In genomic region chr11:10317281-10317755, GRCh38 we compare ENCODE assay signal across 12 cellular contexts. TPM values are rescaled to one million over a fixed set of nuclear protein-coding genes. Genes with fewer than 3 reads are reported as not detected.
A peak's percentile ranks its signal among the peaks of the same experiment; 100 is the strongest.
DNase-seq lines count a peak whose midpoint lies in the region; ATAC-seq and TF ChIP-seq lines count a peak whose summit lies in the region.
"Had no signal": no experiment of that assay in that cellular context is flagged by ENCODE, and none has a peak within 500 bp of the region (broad histone marks: within the 10 kb centered on the region; RNA-seq: fewer than 3 reads in every experiment).

No MANE protein-coding gene starts in this region.

- H3K4me2 ChIP-seq in GM23248 (ENCODE audit: unreplicated experiment): no peak overlapping the region

- H3K36me3 Mint-ChIP-seq in T-cell (no peaks in the 10 kb centered on the region), Calu3 (ENCODE audit: insufficient read depth, unreplicated experiment) (no peaks in the 10 kb centered on the region)
- H3K36me3 Mint-ChIP-seq: natural killer cell treated with Interleukin-12 subunit alpha and Interleukin-12 subunit beta and Interleukin-15 and Interleukin-18, amount 100 ng/mL, for 72 hours had no signal

- ATAC-seq in T-cell (replicated peaks in 1 of 4) (no peak), lower lobe of right lung (no peak)
- ATAC-seq: gastrocnemius medialis; natural killer cell treated with Interleukin-12 subunit alpha and Interleukin-12 subunit beta and Interleukin-15 and Interleukin-18, amount 100 ng/mL, for 72 hours had no signal

- no peak for TF ChIP-seq CTCF in GM12865 (IDR thresholded peaks at IDR 0.05; ENCODE audit: insufficient read depth, low read depth, low read length, missing control alignments)
- TF ChIP-seq CTCF in lower lobe of right lung (IDR thresholded peaks at IDR 0.05): no peak
- no peak for TF ChIP-seq CTCF in Calu3 (IDR thresholded peaks at IDR 0.05; ENCODE audit: unreplicated experiment)

- H3K9me3 ChIP-seq in GM23248 (ENCODE audit: low read depth): no peaks in the 10 kb centered on the region
- H3K9me3 ChIP-seq in muscle layer of colon (ENCODE audit: low read length): no peaks in the 10 kb centered on the region
- H3K9me3 ChIP-seq in lower lobe of right lung: no peaks in the 10 kb centered on the region
- H3K9me3 ChIP-seq: gastrocnemius medialis had no signal

- peak overlapping the region; percentile 27 for H2AFZ ChIP-seq in GM23248

- BruUV-seq in Calu3 (replicated peaks; lab: Mats Ljungman, UMichigan): no TSS peak

- H3K4me1 Mint-ChIP-seq in T-cell: peaks cover 0 to 5% (median 0%) of the 10 kb centered on the region in 3 donors
- no peaks in the 10 kb centered on the region for H3K4me1 Mint-ChIP-seq in Calu3 (ENCODE audit: low read depth, unreplicated experiment)

- no peaks in the 10 kb centered on the region for H3K9me2 ChIP-seq in GM23248 (ENCODE audit: insufficient read depth)

- peak overlapping the region; percentile 15 for H3K4me3 ChIP-seq in GM12865 (ENCODE audit: low read depth, low read length)
- no peak overlapping the region for H3K4me3 ChIP-seq in GM23248
- H3K4me3 ChIP-seq in muscle layer of colon (ENCODE audit: low read depth in 1 of 2, low read length in 2 of 2): no peak overlapping the region
- no peak overlapping the region for H3K4me3 ChIP-seq in lower lobe of right lung
- H3K4me3 ChIP-seq: gastrocnemius medialis had no signal

- DNase-seq in GM12865 (ENCODE audit: low read depth) (peak; percentile 68), GM23248 (no peak), NCI-H510A treated with DMSO at 0.1 percent for 48 hours (lab: John Stamatoyannopoulos, UW) (peak; percentile 33), T-cell (no peak), lower lobe of right lung (no peak), Calu3 (no peak), KBM-7 (no peak)
- DNase-seq: DND-41, gastrocnemius medialis, NCI-H1930 had no signal

- H3K27me3 ChIP-seq in GM23248 (replicated peaks; ENCODE audit: insufficient read depth) (no peaks in the 10 kb centered on the region), muscle layer of colon (ENCODE audit: control insufficient read depth in 1 of 2, insufficient read depth in 2 of 2, low read length in 2 of 2) (no peaks in the 10 kb centered on the region), lower lobe of right lung (ENCODE audit: low read depth) (no peaks in the 10 kb centered on the region)
- H3K27me3 ChIP-seq: gastrocnemius medialis had no signal

- no peaks in the 10 kb centered on the region for H4K20me1 ChIP-seq in GM23248 (ENCODE audit: insufficient read depth)

- H3K4me1 ChIP-seq in GM23248 (ENCODE audit: insufficient read depth) (peaks cover 8% of the 10 kb centered on the region), muscle layer of colon (ENCODE audit: insufficient read depth, low read length) (peaks cover 44% of the 10 kb centered on the region), lower lobe of right lung (peaks cover 4% of the 10 kb centered on the region)

- intact Hi-C loops in lower lobe of right lung (cut with DNase I): no loop called here
- intact Hi-C loops in Calu3 (cut with micrococcal nuclease; ENCODE audit: unreplicated experiment): no loop called here

- H3K4me3 Mint-ChIP-seq in T-cell (no peak overlapping the region), Calu3 (ENCODE audit: low read depth, unreplicated experiment) (no peak overlapping the region)
- H3K4me3 Mint-ChIP-seq: natural killer cell treated with Interleukin-12 subunit alpha and Interleukin-12 subunit beta and Interleukin-15 and Interleukin-18, amount 100 ng/mL, for 72 hours had no signal

- H3K9me3 Mint-ChIP-seq in T-cell: no peaks in the 10 kb centered on the region
- H3K9me3 Mint-ChIP-seq in Calu3 (ENCODE audit: low read depth, unreplicated experiment): no peaks in the 10 kb centered on the region
- H3K9me3 Mint-ChIP-seq: natural killer cell treated with Interleukin-12 subunit alpha and Interleukin-12 subunit beta and Interleukin-15 and Interleukin-18, amount 100 ng/mL, for 72 hours had no signal

- H3K27me3 Mint-ChIP-seq in T-cell (peaks cover 3 to 16% of the 10 kb centered on the region in 2 donors), Calu3 (ENCODE audit: unreplicated experiment) (no peaks in the 10 kb centered on the region)

- no peak overlapping the region for H3K27ac Mint-ChIP-seq in T-cell
- H3K27ac Mint-ChIP-seq in Calu3 (ENCODE audit: unreplicated experiment): no peak overlapping the region
- H3K27ac Mint-ChIP-seq: natural killer cell treated with Interleukin-12 subunit alpha and Interleukin-12 subunit beta and Interleukin-15 and Interleukin-18, amount 100 ng/mL, for 72 hours had no signal

- H3K9ac ChIP-seq in GM23248 (no peak overlapping the region), muscle layer of colon (ENCODE audit: low read length) (no peak overlapping the region)

- WGBS in GM23248 (ENCODE audit: low coverage in 1 of 2, low lambda C conversion rate in 2 of 2, missing lambda C conversion rate in 2 of 2), 2 experiments: 66 to 78% methylated on average over 4 of the region's 4 CpGs

- H3F3A ChIP-seq in GM23248 (ENCODE audit: insufficient read depth): peaks cover 6% of the 10 kb centered on the region

- CTCF ChIA-PET in T-cell (lab: Charles Lee): interaction anchor here in 1 of 2 donors (0.6 to 0.8 kb wide), 3 partner anchors 11 to 782 kb away, joined by 3 to 5 read pairs (median 3); no protein-coding TSS in a partner anchor
- CTCF ChIA-PET in Calu3 (lab: Charles Lee): no interaction called here

- in situ Hi-C loops in GM23248 (cut with MboI): loop anchor here (10.0 to 25.0 kb wide), 2 partner anchors 330 to 563 kb away; no protein-coding TSS in a partner anchor
- in situ Hi-C loops in KBM-7 (cut with MboI; ENCODE audit: low pct_unique_long_range_greater_than_20kb, low sequenced_read_pairs): loop anchor here (25.0 kb wide), 2 partner anchors 330 to 555 kb away; no protein-coding TSS in a partner anchor

- POLR2A ChIA-PET in T-cell (lab: Charles Lee): interaction anchor here in 1 of 2 donors (0.5 to 0.6 kb wide), 2 partner anchors 9 to 327 kb away, joined by 3 to 4 read pairs; no protein-coding TSS in a partner anchor

- H3K27ac ChIP-seq in GM23248: no peak overlapping the region
- H3K27ac ChIP-seq in muscle layer of colon (ENCODE audit: low read depth, low read length): peak overlapping the region; percentile 9
- no peak overlapping the region for H3K27ac ChIP-seq in lower lobe of right lung

- no peaks in the 10 kb centered on the region for H3K36me3 ChIP-seq in GM23248 (ENCODE audit: low read depth)
- no peaks in the 10 kb centered on the region for H3K36me3 ChIP-seq in muscle layer of colon (ENCODE audit: insufficient read depth, low read length)
- H3K36me3 ChIP-seq in lower lobe of right lung: no peaks in the 10 kb centered on the region
- H3K36me3 ChIP-seq: gastrocnemius medialis had no signal

- no peaks in the 10 kb centered on the region for H3K79me2 ChIP-seq in GM23248 (ENCODE audit: insufficient read depth)

RNA-seq across cellular contexts. Expression of gene ADM, which starts 12.4 kb away (rescaled TPM):
- total RNA-seq in GM23248 (2014; rRNA removed; shearing (Covaris generic)): 537 and 551 TPM in 2 replicates
- polyA plus RNA-seq in GM23248 (2016; fragmentation: Nextera tagmentation; extraction: Ambion mirVana): 451 and 460 TPM in 2 replicates
- 1 to 10 TPM in 1 of 5 donors, under 1 TPM in 3, not detected in 1; 0.37 to 1.2 (median 0.64) TPM for total RNA-seq in T-cell
- 19.5 TPM for total RNA-seq in lower lobe of right lung
- total RNA-seq in Calu3 (2022): 2.0 and 4.6 TPM in 2 replicates

RNA-seq across cellular contexts. Expression of gene SBF2, which starts 23.3 kb away (rescaled TPM):
- total RNA-seq in GM23248 (2014; rRNA removed; shearing (Covaris generic)): 32.7 and 42.7 TPM in 2 replicates
- polyA plus RNA-seq in GM23248 (2016; fragmentation: Nextera tagmentation; extraction: Ambion mirVana): 18.8 and 21.9 TPM in 2 replicates
- total RNA-seq in T-cell (10 to 100 TPM in 4 of 5 donors, 1 to 10 TPM in 1; 9.5 to 23.5 (median 13.0) TPM), lower lobe of right lung (41.3 TPM), Calu3 (2022) (36.1 and 39.0 TPM in 2 replicates)

Comparison
In these comparisons a context has a peak if more than half of its experiments do, and no peak if none do; other contexts are left out.
1. DNase-seq: peak in GM12865 (single experiment) and NCI-H510A treated with DMSO at 0.1 percent for 48 hours (single experiment); none in GM23248 (single experiment), T-cell (0 of 34), lower lobe of right lung (single experiment), Calu3 (single experiment) and KBM-7 (single experiment).
2. RNA of gene ADM, which starts 12.4 kb away (total RNA-seq): 537 to 551 TPM in GM23248; 19.5 TPM in lower lobe of right lung (single experiment), 2.0 to 4.6 TPM in Calu3 and 0.37 to 1.2 TPM in T-cell; every median in the first group is over 10 times any median in the second.